1 cellular context compared by ENCODE assay signal in genomic region chr15:45387379-45388007, GRCh38.
TF ChIP-seq lines count a peak whose summit lies in the region.

No MANE protein-coding gene starts in this region.

TF ChIP-seq in HepG2, 621 proteins besides CTCF, POLR2A, EP300 and RAD21 (continued from another document and continues in another):
- peak; percentile 91 for TF ChIP-seq ZNF609 (CRISPR knock-in tag; IDR thresholded peaks at IDR 0.05; ENCODE audit: borderline replicate concordance)
- 0 out of 2 replicates have a peak, but pooled peaks have one; percentile 46 for TF ChIP-seq IKZF5 (CRISPR knock-in tag; IDR thresholded peaks at IDR 0.05)
- TF ChIP-seq, protein P1, sequence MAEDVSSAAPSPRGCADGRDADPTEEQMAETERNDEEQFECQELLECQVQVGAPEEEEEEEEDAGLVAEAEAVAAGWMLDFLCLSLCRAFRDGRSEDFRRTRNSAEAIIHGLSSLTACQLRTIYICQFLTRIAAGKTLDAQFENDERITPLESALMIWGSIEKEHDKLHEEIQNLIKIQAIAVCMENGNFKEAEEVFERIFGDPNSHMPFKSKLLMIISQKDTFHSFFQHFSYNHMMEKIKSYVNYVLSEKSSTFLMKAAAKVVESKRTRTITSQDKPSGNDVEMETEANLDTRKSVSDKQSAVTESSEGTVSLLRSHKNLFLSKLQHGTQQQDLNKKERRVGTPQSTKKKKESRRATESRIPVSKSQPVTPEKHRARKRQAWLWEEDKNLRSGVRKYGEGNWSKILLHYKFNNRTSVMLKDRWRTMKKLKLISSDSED (CRISPR knock-in tag; IDR thresholded peaks at IDR 0.05), result no peak
- no peak for TF ChIP-seq ZNF143 (CRISPR knock-in tag; IDR thresholded peaks at IDR 0.05)
- TF ChIP-seq PHF21A (CRISPR knock-in tag; IDR thresholded peaks at IDR 0.05), result peak; percentile 78
- peak; percentile 94 for TF ChIP-seq GATAD2A (CRISPR knock-in tag; IDR thresholded peaks at IDR 0.05)
- peak; percentile 81 for TF ChIP-seq FOXK2 (IDR thresholded peaks at IDR 0.05)
- TF ChIP-seq PITX1 (CRISPR knock-in tag; IDR thresholded peaks at IDR 0.05), result peak; percentile 83
- TF ChIP-seq FOXA1 (IDR thresholded peaks at IDR 0.05), result peak; percentile 86
- TF ChIP-seq FOXA1 (CRISPR knock-in tag; IDR thresholded peaks at IDR 0.05), result peak; percentile 97
- TF ChIP-seq MAF1 (CRISPR knock-in tag; IDR thresholded peaks at IDR 0.05; ENCODE audit: borderline replicate concordance), result no peak
- TF ChIP-seq CREB3 (CRISPR knock-in tag; IDR thresholded peaks at IDR 0.05), result no peak
- peak; percentile 55; the same call in 1 of the 2 replicates for TF ChIP-seq MBD4 (IDR thresholded peaks at IDR 0.05; ENCODE audit: borderline replicate concordance, low read length)
- TF ChIP-seq ZNF362 (CRISPR knock-in tag; IDR thresholded peaks at IDR 0.05; ENCODE audit: borderline replicate concordance), result peak; percentile 97
- TF ChIP-seq, protein P2, sequence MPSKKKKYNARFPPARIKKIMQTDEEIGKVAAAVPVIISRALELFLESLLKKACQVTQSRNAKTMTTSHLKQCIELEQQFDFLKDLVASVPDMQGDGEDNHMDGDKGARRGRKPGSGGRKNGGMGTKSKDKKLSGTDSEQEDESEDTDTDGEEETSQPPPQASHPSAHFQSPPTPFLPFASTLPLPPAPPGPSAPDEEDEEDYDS (CRISPR knock-in tag; IDR thresholded peaks at IDR 0.05), result peak; percentile 42; the same call in 1 of the 2 replicates
- TF ChIP-seq MTA3 (CRISPR knock-in tag; IDR thresholded peaks at IDR 0.05), result no peak
- TF ChIP-seq KDM2A (CRISPR knock-in tag; IDR thresholded peaks at IDR 0.05; ENCODE audit: borderline replicate concordance, low read depth), result no peak
- TF ChIP-seq ZNF788 (CRISPR knock-in tag; IDR thresholded peaks at IDR 0.05; ENCODE audit: borderline replicate concordance), result no peak
- TF ChIP-seq ZBTB26 (CRISPR knock-in tag; IDR thresholded peaks at IDR 0.05; ENCODE audit: borderline replicate concordance), result peak; percentile 78; the same call in 1 of the 2 replicates
- TF ChIP-seq, protein P3, sequence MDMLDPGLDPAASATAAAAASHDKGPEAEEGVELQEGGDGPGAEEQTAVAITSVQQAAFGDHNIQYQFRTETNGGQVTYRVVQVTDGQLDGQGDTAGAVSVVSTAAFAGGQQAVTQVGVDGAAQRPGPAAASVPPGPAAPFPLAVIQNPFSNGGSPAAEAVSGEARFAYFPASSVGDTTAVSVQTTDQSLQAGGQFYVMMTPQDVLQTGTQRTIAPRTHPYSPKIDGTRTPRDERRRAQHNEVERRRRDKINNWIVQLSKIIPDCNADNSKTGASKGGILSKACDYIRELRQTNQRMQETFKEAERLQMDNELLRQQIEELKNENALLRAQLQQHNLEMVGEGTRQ (IDR thresholded peaks at IDR 0.05; ENCODE audit: low read depth, low read length), result no peak
- TF ChIP-seq, protein P3 (CRISPR knock-in tag; IDR thresholded peaks at IDR 0.05; ENCODE audit: borderline replicate concordance), result no peak
- peak; percentile 96 for TF ChIP-seq DPF2 (CRISPR knock-in tag; IDR thresholded peaks at IDR 0.05; ENCODE audit: borderline replicate concordance, low read depth)
- 0 out of 2 replicates have a peak, but pooled peaks have one; percentile 22 for TF ChIP-seq SP5 (CRISPR knock-in tag; IDR thresholded peaks at IDR 0.05; ENCODE audit: borderline replicate concordance, low read depth)
- TF ChIP-seq RXRB (CRISPR knock-in tag; IDR thresholded peaks at IDR 0.05; ENCODE audit: borderline replicate concordance), result peak; percentile 68
- TF ChIP-seq WIZ (CRISPR knock-in tag; IDR thresholded peaks at IDR 0.05), result no peak
- TF ChIP-seq MXD4 (CRISPR knock-in tag; IDR thresholded peaks at IDR 0.05), result 0 out of 2 replicates have a peak, but pooled peaks have one; percentile 17
- TF ChIP-seq MXI1 (IDR thresholded peaks at IDR 0.05; ENCODE audit: borderline replicate concordance, low read depth, low read length), result 0 out of 3 replicates have a peak, but pooled peaks have one; percentile 23
- TF ChIP-seq AGO1 (IDR thresholded peaks at IDR 0.05; ENCODE audit: low read depth, low read length, poor library complexity, severe bottlenecking), result no peak
- peak; percentile 31; the same call in 1 of the 2 replicates for TF ChIP-seq SNAI1 (CRISPR knock-in tag; IDR thresholded peaks at IDR 0.05; ENCODE audit: borderline replicate concordance)
- TF ChIP-seq, protein P4, sequence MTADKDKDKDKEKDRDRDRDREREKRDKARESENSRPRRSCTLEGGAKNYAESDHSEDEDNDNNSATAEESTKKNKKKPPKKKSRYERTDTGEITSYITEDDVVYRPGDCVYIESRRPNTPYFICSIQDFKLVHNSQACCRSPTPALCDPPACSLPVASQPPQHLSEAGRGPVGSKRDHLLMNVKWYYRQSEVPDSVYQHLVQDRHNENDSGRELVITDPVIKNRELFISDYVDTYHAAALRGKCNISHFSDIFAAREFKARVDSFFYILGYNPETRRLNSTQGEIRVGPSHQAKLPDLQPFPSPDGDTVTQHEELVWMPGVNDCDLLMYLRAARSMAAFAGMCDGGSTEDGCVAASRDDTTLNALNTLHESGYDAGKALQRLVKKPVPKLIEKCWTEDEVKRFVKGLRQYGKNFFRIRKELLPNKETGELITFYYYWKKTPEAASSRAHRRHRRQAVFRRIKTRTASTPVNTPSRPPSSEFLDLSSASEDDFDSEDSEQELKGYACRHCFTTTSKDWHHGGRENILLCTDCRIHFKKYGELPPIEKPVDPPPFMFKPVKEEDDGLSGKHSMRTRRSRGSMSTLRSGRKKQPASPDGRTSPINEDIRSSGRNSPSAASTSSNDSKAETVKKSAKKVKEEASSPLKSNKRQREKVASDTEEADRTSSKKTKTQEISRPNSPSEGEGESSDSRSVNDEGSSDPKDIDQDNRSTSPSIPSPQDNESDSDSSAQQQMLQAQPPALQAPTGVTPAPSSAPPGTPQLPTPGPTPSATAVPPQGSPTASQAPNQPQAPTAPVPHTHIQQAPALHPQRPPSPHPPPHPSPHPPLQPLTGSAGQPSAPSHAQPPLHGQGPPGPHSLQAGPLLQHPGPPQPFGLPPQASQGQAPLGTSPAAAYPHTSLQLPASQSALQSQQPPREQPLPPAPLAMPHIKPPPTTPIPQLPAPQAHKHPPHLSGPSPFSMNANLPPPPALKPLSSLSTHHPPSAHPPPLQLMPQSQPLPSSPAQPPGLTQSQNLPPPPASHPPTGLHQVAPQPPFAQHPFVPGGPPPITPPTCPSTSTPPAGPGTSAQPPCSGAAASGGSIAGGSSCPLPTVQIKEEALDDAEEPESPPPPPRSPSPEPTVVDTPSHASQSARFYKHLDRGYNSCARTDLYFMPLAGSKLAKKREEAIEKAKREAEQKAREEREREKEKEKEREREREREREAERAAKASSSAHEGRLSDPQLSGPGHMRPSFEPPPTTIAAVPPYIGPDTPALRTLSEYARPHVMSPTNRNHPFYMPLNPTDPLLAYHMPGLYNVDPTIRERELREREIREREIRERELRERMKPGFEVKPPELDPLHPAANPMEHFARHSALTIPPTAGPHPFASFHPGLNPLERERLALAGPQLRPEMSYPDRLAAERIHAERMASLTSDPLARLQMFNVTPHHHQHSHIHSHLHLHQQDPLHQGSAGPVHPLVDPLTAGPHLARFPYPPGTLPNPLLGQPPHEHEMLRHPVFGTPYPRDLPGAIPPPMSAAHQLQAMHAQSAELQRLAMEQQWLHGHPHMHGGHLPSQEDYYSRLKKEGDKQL (CRISPR knock-in tag; IDR thresholded peaks at IDR 0.05; ENCODE audit: low read depth), result peak; percentile 36; the same call in 1 of the 2 replicates
- TF ChIP-seq, protein P5, sequence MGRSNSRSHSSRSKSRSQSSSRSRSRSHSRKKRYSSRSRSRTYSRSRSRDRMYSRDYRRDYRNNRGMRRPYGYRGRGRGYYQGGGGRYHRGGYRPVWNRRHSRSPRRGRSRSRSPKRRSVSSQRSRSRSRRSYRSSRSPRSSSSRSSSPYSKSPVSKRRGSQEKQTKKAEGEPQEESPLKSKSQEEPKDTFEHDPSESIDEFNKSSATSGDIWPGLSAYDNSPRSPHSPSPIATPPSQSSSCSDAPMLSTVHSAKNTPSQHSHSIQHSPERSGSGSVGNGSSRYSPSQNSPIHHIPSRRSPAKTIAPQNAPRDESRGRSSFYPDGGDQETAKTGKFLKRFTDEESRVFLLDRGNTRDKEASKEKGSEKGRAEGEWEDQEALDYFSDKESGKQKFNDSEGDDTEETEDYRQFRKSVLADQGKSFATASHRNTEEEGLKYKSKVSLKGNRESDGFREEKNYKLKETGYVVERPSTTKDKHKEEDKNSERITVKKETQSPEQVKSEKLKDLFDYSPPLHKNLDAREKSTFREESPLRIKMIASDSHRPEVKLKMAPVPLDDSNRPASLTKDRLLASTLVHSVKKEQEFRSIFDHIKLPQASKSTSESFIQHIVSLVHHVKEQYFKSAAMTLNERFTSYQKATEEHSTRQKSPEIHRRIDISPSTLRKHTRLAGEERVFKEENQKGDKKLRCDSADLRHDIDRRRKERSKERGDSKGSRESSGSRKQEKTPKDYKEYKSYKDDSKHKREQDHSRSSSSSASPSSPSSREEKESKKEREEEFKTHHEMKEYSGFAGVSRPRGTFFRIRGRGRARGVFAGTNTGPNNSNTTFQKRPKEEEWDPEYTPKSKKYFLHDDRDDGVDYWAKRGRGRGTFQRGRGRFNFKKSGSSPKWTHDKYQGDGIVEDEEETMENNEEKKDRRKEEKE (IDR thresholded peaks at IDR 0.05), result no peak
- TF ChIP-seq ZEB1 (IDR thresholded peaks at IDR 0.05; ENCODE audit: insufficient replicate concordance, low read depth), result peak; percentile 72
- TF ChIP-seq, protein P6, sequence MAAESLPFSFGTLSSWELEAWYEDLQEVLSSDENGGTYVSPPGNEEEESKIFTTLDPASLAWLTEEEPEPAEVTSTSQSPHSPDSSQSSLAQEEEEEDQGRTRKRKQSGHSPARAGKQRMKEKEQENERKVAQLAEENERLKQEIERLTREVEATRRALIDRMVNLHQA (CRISPR knock-in tag; IDR thresholded peaks at IDR 0.05), result 0 out of 2 replicates have a peak, but pooled peaks have one; percentile 44
- no peak for TF ChIP-seq PAWR (CRISPR knock-in tag; IDR thresholded peaks at IDR 0.05; ENCODE audit: borderline replicate concordance)
